In genomic region chr17:75634376-75634740, GRCh38 we compare ENCODE assay signal across 9 cellular contexts. TPM values are rescaled to one million over a fixed set of nuclear protein-coding genes. Genes with fewer than 3 reads are reported as not detected.
DNase-seq lines count a peak whose midpoint lies in the region; ATAC-seq, FAIRE-seq and TF ChIP-seq lines count a peak whose summit lies in the region.
"Had no signal": no experiment of that assay in that cellular context is flagged by ENCODE, and none has a peak within 500 bp of the region (broad histone marks: within the 10 kb centered on the region; RNA-seq: fewer than 3 reads in every experiment).

No MANE protein-coding gene starts in this region.

- TF ChIP-seq POLR2A in spleen (IDR thresholded peaks at IDR 0.05) = no peak

- ATAC-seq in central memory CD8-positive, alpha-beta T cell (replicated peaks; ENCODE audit: extremely low read depth, poor library complexity, severe bottlenecking) = no peak

- no peaks in the 10 kb centered on the region for H3K9me3 Mint-ChIP-seq in central memory CD8-positive, alpha-beta T cell
- H3K9me3 Mint-ChIP-seq: CD4-positive, alpha-beta T cell had no signal

- FAIRE-seq in urothelium cell line (lab: Jason Lieb, UNC) = no peak

- H3K27me3 Mint-ChIP-seq in central memory CD8-positive, alpha-beta T cell = no peaks in the 10 kb centered on the region
- H3K27me3 Mint-ChIP-seq: CD4-positive, alpha-beta T cell had no signal

- H3K4me1 ChIP-seq in HUES48 (ENCODE audit: control insufficient read depth, insufficient read depth, low read length) (peaks cover 17% of the 10 kb centered on the region), spleen (peaks cover 14 to 24% (median 21%) of the 10 kb centered on the region in 6 donors)

- H3K27me3 ChIP-seq in HUES48 (ENCODE audit: control insufficient read depth, insufficient read depth, low read length) = no peaks in the 10 kb centered on the region
- H3K27me3 ChIP-seq in layer of hippocampus (ENCODE audit: control insufficient read depth, insufficient read depth, low read length) = no peaks in the 10 kb centered on the region
- H3K27me3 ChIP-seq in spleen (replicated peaks in 1 of 7) = no peaks in the 10 kb centered on the region

- H3K27ac ChIP-seq in HUES48 (ENCODE audit: low read depth, low read length) = peak overlapping the region; percentile 26
- H3K27ac ChIP-seq in layer of hippocampus (ENCODE audit: low read depth, low read length) = peak overlapping the region; percentile 96
- H3K27ac ChIP-seq in spleen = peak overlapping the region in 5 of 8 donors; percentile 51 to 73 (median 68)

- no peaks in the 10 kb centered on the region for H3K9me3 ChIP-seq in HUES48 (ENCODE audit: control insufficient read depth, insufficient read depth, low read length)
- no peaks in the 10 kb centered on the region for H3K9me3 ChIP-seq in spleen

- TF ChIP-seq CTCF in spleen (IDR thresholded peaks at IDR 0.05 in 8 of 11, conservative IDR thresholded peaks at IDR 0.05 in 3 of 11) = no peak

- peak overlapping the region; percentile 62 for H3K27ac Mint-ChIP-seq in central memory CD8-positive, alpha-beta T cell (ENCODE audit: low read depth)
- H3K27ac Mint-ChIP-seq: CD4-positive, alpha-beta T cell had no signal

- H3K4me1 Mint-ChIP-seq in central memory CD8-positive, alpha-beta T cell = peaks cover 6% of the 10 kb centered on the region

- H3K36me3 ChIP-seq in HUES48 (ENCODE audit: control insufficient read depth, insufficient read depth, low read length) (peaks cover 4% of the 10 kb centered on the region; the same call in 1 of the 2 replicates), spleen (peaks cover 0 to 54% (median 9%) of the 10 kb centered on the region in 6 donors)

- 78 to 95% (median 87%) methylated on average over 7 to 9 of the region's 9 CpGs for WGBS in spleen, 5 donors

- intact Hi-C loops in spleen (cut with DNase I; ENCODE audit: low total_unique reads) = no loop called here

- no peak for DNase-seq in central memory CD8-positive, alpha-beta T cell (ENCODE audit: low spot score in 2 of 2)
- DNase-seq in spleen (no peak), NCI-H146 treated with DMSO at 0.1 percent for 48 hours (lab: John Stamatoyannopoulos, UW; ENCODE audit: unreplicated experiment) (no peak), amygdala (lab: John Stamatoyannopoulos, UW) (no peak), NCI-H510A (lab: John Stamatoyannopoulos, UW) (no peak), urothelium cell line (ENCODE audit: low spot score) (no peak)

- no peaks in the 10 kb centered on the region for H3K36me3 Mint-ChIP-seq in central memory CD8-positive, alpha-beta T cell (ENCODE audit: insufficient read depth)

- no peak overlapping the region for H3K9ac ChIP-seq in HUES48 (ENCODE audit: low read depth, low read length)

- no peak overlapping the region for H3K4me3 Mint-ChIP-seq in central memory CD8-positive, alpha-beta T cell
- H3K4me3 Mint-ChIP-seq: CD4-positive, alpha-beta T cell had no signal

- H3K4me3 ChIP-seq in HUES48 (ENCODE audit: low read depth, low read length) (no peak overlapping the region), spleen (peak overlapping the region in 1 of 8 donors; percentile 7)

RNA-seq across cellular contexts. Expression of gene SMIM5, which starts 1.1 kb away (rescaled TPM):
- 1 to 10 TPM; 2.1 to 5.1 (median 3.4) TPM for total RNA-seq in spleen
- polyA plus RNA-seq in spleen = 1 to 10 TPM; 3.0 to 4.7 (median 4.7) TPM

RNA-seq across cellular contexts. Expression of gene RECQL5, which starts 32.6 kb away (rescaled TPM):
- total RNA-seq in spleen = 10 to 100 TPM; 25.7 to 51.0 (median 37.6) TPM
- polyA plus RNA-seq in spleen = 10 to 100 TPM; 28.2 to 48.8 (median 47.4) TPM

RNA-seq across cellular contexts. Expression of gene SAP30BP, which starts 32.8 kb away (rescaled TPM):
- 100 to 1,000 TPM in 3 of 7 donors, 10 to 100 TPM in 4; 71.6 to 110 (median 82.1) TPM for total RNA-seq in spleen
- polyA plus RNA-seq in spleen = 10 to 100 TPM; 53.8 to 76.7 (median 70.4) TPM

RNA-seq across cellular contexts. Expression of gene MYO15B, which starts 46.8 kb away (rescaled TPM):
- 100 to 1,000 TPM; 203 to 569 (median 292) TPM for total RNA-seq in spleen
- 100 to 1,000 TPM; 123 to 551 (median 402) TPM for polyA plus RNA-seq in spleen

Comparison
In these comparisons a context has a peak if more than half of its experiments do, and no peak if none do; other contexts are left out.
1. H3K27ac ChIP-seq: peak in every context shown above with its lines; median percentile 96 in layer of hippocampus; 68 in spleen; 26 in HUES48.